ENCODE assay signal across 10 cellular contexts in the genomic region with DNA sequence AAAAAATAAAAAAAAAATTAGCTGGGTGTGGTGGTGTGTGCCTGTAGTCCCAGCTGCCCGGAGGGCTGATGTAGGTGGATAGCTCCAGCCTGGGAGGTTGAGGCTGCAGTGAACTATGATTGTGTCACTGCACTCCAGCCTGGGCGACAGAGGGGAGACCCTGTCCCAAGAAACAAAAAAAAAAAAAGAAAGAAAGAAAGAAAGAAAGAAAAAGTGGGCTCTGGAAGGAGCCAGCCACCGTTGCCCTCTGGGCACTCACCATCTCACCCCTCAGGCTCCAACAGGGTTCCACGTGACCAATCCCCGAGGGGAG.
DNase-seq lines count a peak whose midpoint lies in the region; ATAC-seq, FAIRE-seq and TF ChIP-seq lines count a peak whose summit lies in the region.
"Had no signal": no experiment of that assay in that cellular context is flagged by ENCODE, and none has a peak within 500 bp of the region (broad histone marks: within the 10 kb centered on the region; RNA-seq: fewer than 3 reads in every experiment).

No MANE protein-coding gene starts in this region.

- intact Hi-C loops in kidney (cut with DNase I): loop anchor here (5.0 to 10.0 kb wide), 2 partner anchors 101 to 409 kb away; a partner anchor contains a TSS
- intact Hi-C loops in spleen (cut with DNase I; ENCODE audit: low total_unique reads): no loop called here

- no peak for TF ChIP-seq POLR2A in spleen (IDR thresholded peaks at IDR 0.05)
- TF ChIP-seq POLR2A in erythroblast (IDR thresholded peaks at IDR 0.05; ENCODE audit: low read length): no peak

- H3K27ac ChIP-seq in angular gyrus (ENCODE audit: low read depth, low read length): peak overlapping the region; percentile 23
- peak overlapping the region; percentile 48 to 67 for H3K27ac ChIP-seq in kidney (ENCODE audit: low read depth in 2 of 2, low read length in 2 of 2)
- H3K27ac ChIP-seq in spleen: peak overlapping the region in 6 of 8 donors; percentile 26 to 77 (median 64)

- no peak for FAIRE-seq in kidney (lab: Jason Lieb, UNC)

- H3K27me3 ChIP-seq in spleen (replicated peaks in 1 of 7): peaks cover 0 to 6% (median 0%) of the 10 kb centered on the region in 7 donors
- H3K27me3 ChIP-seq: stomach had no signal

- DNase-seq in HFFc6 (no peak), kidney (no peak), spleen (no peak), erythroblast (lab: John Stamatoyannopoulos, UW) (no peak)
- DNase-seq in activated effector memory CD4-positive, alpha-beta T cell treated with Interleukin-2 at 50 U/mL for 16 hours: no peak
- DNase-seq: activated naive CD8-positive, alpha-beta T cell treated with anti-CD3 and anti-CD28 coated beads for 36 hours; stimulated activated CD4-positive, alpha-beta T cell treated with anti-CD3 and anti-CD28 coated beads, Interleukin-4, amount 100 ng/mL, for 24 hours; stomach had no signal

- peaks cover 76% of the 10 kb centered on the region for H3K4me1 Mint-ChIP-seq in HFFc6 (ENCODE audit: low read depth)

- 74 to 88% (median 82%) methylated on average over 5 of the region's 5 CpGs for WGBS in spleen, 5 donors

- H3K27me3 Mint-ChIP-seq in HFFc6 (ENCODE audit: insufficient read depth): peaks cover 3% of the 10 kb centered on the region; the same call in 1 of the 2 replicates
- H3K27me3 Mint-ChIP-seq: activated naive CD8-positive, alpha-beta T cell treated with anti-CD3 and anti-CD28 coated beads for 36 hours had no signal

- H3K9me3 Mint-ChIP-seq in HFFc6: no peaks in the 10 kb centered on the region
- H3K9me3 Mint-ChIP-seq: activated naive CD8-positive, alpha-beta T cell treated with anti-CD3 and anti-CD28 coated beads for 36 hours had no signal

- no peaks in the 10 kb centered on the region for H3K36me3 Mint-ChIP-seq in HFFc6 (ENCODE audit: low read depth)
- H3K36me3 Mint-ChIP-seq: activated naive CD8-positive, alpha-beta T cell treated with anti-CD3 and anti-CD28 coated beads for 36 hours had no signal

- H3K4me1 ChIP-seq in kidney (ENCODE audit: control insufficient read depth in 1 of 2, insufficient read depth in 1 of 2, low read depth in 1 of 2, low read length in 2 of 2): peaks cover 40 to 42% of the 10 kb centered on the region in 2 donors
- H3K4me1 ChIP-seq in spleen: peaks cover 29 to 77% (median 53%) of the 10 kb centered on the region in 6 donors

- no peak for TF ChIP-seq CTCF in HFFc6 (IDR thresholded peaks at IDR 0.05)
- no peak for TF ChIP-seq CTCF in kidney (IDR thresholded peaks at IDR 0.05; ENCODE audit: borderline replicate concordance, extremely low read depth, insufficient read depth)
- no peak for TF ChIP-seq CTCF in spleen (IDR thresholded peaks at IDR 0.05 in 8 of 11, conservative IDR thresholded peaks at IDR 0.05 in 3 of 11)

- H3K9ac ChIP-seq in kidney (ENCODE audit: low read length in 2 of 2): peak overlapping the region in 1 of 2 donors; percentile 58

- H3K36me3 ChIP-seq in kidney (ENCODE audit: control insufficient read depth in 1 of 2, insufficient read depth in 2 of 2, low read length in 2 of 2): no peaks in the 10 kb centered on the region
- peaks cover 0 to 9% (median 0%) of the 10 kb centered on the region in 6 donors for H3K36me3 ChIP-seq in spleen

- H3K27ac Mint-ChIP-seq in HFFc6: peak overlapping the region; percentile 98
- H3K27ac Mint-ChIP-seq: activated naive CD8-positive, alpha-beta T cell treated with anti-CD3 and anti-CD28 coated beads for 36 hours had no signal

- H3K4me3 Mint-ChIP-seq in HFFc6: no peak overlapping the region
- H3K4me3 Mint-ChIP-seq: activated naive CD8-positive, alpha-beta T cell treated with anti-CD3 and anti-CD28 coated beads for 36 hours had no signal

- H3K9me3 ChIP-seq in kidney (ENCODE audit: control insufficient read depth in 1 of 2, low read length in 2 of 2) (no peaks in the 10 kb centered on the region), spleen (no peaks in the 10 kb centered on the region)
- H3K9me3 ChIP-seq: stomach had no signal

- H3K4me3 ChIP-seq in kidney (ENCODE audit: low read length in 2 of 2) (no peak overlapping the region), spleen (no peak overlapping the region)
- H3K4me3 ChIP-seq: stomach had no signal

- ATAC-seq in GM21390 (IDR thresholded peaks at IDR 0.05; ENCODE audit: unreplicated experiment): no peak
